Comparison of ENCODE assay signal across 15 cellular contexts in the genomic region with DNA sequence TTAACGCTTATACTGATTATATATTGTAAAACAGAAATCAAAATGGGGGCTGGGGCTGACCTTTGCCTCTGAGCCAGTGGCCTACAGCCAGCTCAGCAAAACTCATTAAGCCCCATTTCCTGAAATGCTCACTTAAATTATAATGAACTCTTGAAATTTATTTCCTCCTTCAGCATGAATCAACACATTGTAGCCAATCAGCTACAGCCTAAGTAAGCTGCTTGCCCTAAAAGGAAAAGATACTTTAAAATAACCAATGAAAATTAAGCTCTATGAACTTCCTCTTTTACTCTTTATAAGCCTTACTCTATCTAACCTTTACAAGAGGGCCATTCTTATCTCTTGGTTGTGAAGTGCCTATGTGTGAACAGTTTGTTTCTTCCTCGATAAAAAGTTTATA. TPM values are rescaled to one million over a fixed set of nuclear protein-coding genes. Genes with fewer than 3 reads are reported as not detected.
A peak's percentile ranks its signal among the peaks of the same experiment; 100 is the strongest.
DNase-seq lines count a peak whose midpoint lies in the region; ATAC-seq, FAIRE-seq and TF ChIP-seq lines count a peak whose summit lies in the region.
"Had no signal": no experiment of that assay in that cellular context is flagged by ENCODE, and none has a peak within 500 bp of the region (broad histone marks: within the 10 kb centered on the region; RNA-seq: fewer than 3 reads in every experiment).

No MANE protein-coding gene starts in this region.

- TF ChIP-seq EP300 in K562 (IDR thresholded peaks at IDR 0.05; ENCODE audit: low read length), result no peak

- H2AFZ ChIP-seq in K562 (ENCODE audit: low read depth, low read length), result peak overlapping the region; percentile 15; the same call in 1 of the 2 replicates
- H2AFZ ChIP-seq: PC-9 had no signal

- H3K4me1 ChIP-seq in K562 (replicated peaks in 1 of 2; ENCODE audit: control insufficient read depth in 2 of 2, insufficient read depth in 2 of 2, low read length in 2 of 2) (no peaks in the 10 kb centered on the region), colonic mucosa (no peaks in the 10 kb centered on the region)

- no TSS peak for BruUV-seq in K562 (replicated peaks; lab: Mats Ljungman, UMichigan)

- H3K9ac ChIP-seq in K562 (ENCODE audit: insufficient read depth in 1 of 2, low read depth in 2 of 2, low read length in 2 of 2), result no peak overlapping the region
- H3K9ac ChIP-seq in colonic mucosa (ENCODE audit: low read depth in 2 of 2, low read length in 2 of 2), result no peak overlapping the region

- no peak overlapping the region for H3K27ac ChIP-seq in K562 (ENCODE audit: extremely low read depth, low read depth, low read length)
- no peak overlapping the region for H3K27ac ChIP-seq in colonic mucosa
- H3K27ac ChIP-seq: PC-9 had no signal

- H3K9me1 ChIP-seq in K562 (ENCODE audit: control insufficient read depth, insufficient read depth, low read length), result no peaks in the 10 kb centered on the region

- H3K4me3 ChIP-seq in K562 (no peak overlapping the region), colonic mucosa (no peak overlapping the region)
- H3K4me3 ChIP-seq: MG63, PC-9 had no signal

- DNase-seq in CD1c-positive myeloid dendritic cell (ENCODE audit: extremely low spot score) (peak; percentile 18), KBM-7 (peak; percentile 35), NOMO-1 treated with DMSO at 0.1 percent for 48 hours (lab: John Stamatoyannopoulos, UW; ENCODE audit: unreplicated experiment) (peak; percentile 57), K562 (ENCODE audit: extremely low read depth in 1 of 4, low spot score in 3 of 4) (no peak), colonic mucosa (no peak)
- DNase-seq: ACHN, C1 segment of cervical spinal cord, DMS79, MG63, NCI-H1417 treated with DMSO at 0.1 percent for 48 hours, NCI-H2081, NCI-H2171 treated with DMSO at 0.1 percent for 48 hours, PC-9 had no signal

- H3K36me3 ChIP-seq in K562 (ENCODE audit: control insufficient read depth, insufficient read depth, low read length) (no peaks in the 10 kb centered on the region), colonic mucosa (no peaks in the 10 kb centered on the region)
- H3K36me3 ChIP-seq: MG63 had no signal

- intact Hi-C loops in K562 (cut with micrococcal nuclease), result no loop called here
- intact Hi-C loops in colonic mucosa (cut with DNase I), result no loop called here

- no peak for TF ChIP-seq POLR2A in K562 (conservative IDR thresholded peaks at IDR 0.05)

- no peak for TF ChIP-seq RAD21 in K562 (CRISPR knock-in tag; conservative IDR thresholded peaks at IDR 0.05 in 1 of 2, IDR thresholded peaks at IDR 0.05 in 1 of 2)

- H3K79me2 ChIP-seq in K562 (ENCODE audit: control insufficient read depth, insufficient read depth, low read length), result no peaks in the 10 kb centered on the region

- WGBS in K562 (ENCODE audit: insufficient coverage, low coverage, missing lambda C conversion rate), result 8% methylated on average over 2 of the region's 2 CpGs

- no peaks in the 10 kb centered on the region for H4K20me1 ChIP-seq in K562 (replicated peaks; ENCODE audit: control insufficient read depth, insufficient read depth, low read length)

- H3K9me3 ChIP-seq in K562 (replicated peaks; ENCODE audit: control insufficient read depth, insufficient read depth, low read depth, low read length), result peaks cover 4% of the 10 kb centered on the region
- no peaks in the 10 kb centered on the region for H3K9me3 ChIP-seq in colonic mucosa

- no peak for FAIRE-seq in K562 (lab: Jason Lieb, UNC)

- no peak overlapping the region for H3K4me2 ChIP-seq in K562 (ENCODE audit: insufficient read depth, low read length)
- H3K4me2 ChIP-seq: PC-9 had no signal

- in situ Hi-C loops in KBM-7 (cut with MboI; ENCODE audit: low pct_unique_long_range_greater_than_20kb, low sequenced_read_pairs) (no loop called here), K562 (cut with MboI) (no loop called here)

- CTCF ChIA-PET in K562 (lab: Yijun Ruan, JAX; ENCODE audit: low intra/inter-chr PET ratio), result no interaction called here

- POLR2A ChIA-PET in K562 (lab: Yijun Ruan, JAX), result interaction anchor here (0.8 kb wide), 1 partner anchor 10 kb away, joined by 3 read pairs; no protein-coding TSS in a partner anchor

- H3K27me3 ChIP-seq in K562 (ENCODE audit: control insufficient read depth in 2 of 2, insufficient read depth in 2 of 2, low read length in 2 of 2), result 0 out of 5 replicates have a peak, but pooled peaks cover 0 to 4% of the 10 kb centered on the region in 2 experiments
- no peaks in the 10 kb centered on the region for H3K27me3 ChIP-seq in colonic mucosa
- H3K27me3 ChIP-seq: MG63 had no signal

- no peak for TF ChIP-seq CTCF in K562 (IDR thresholded peaks at IDR 0.05 in 2 of 3, conservative IDR thresholded peaks at IDR 0.05 in 1 of 3; ENCODE audit: insufficient read depth in 2 of 3, low read depth in 1 of 3, low read length in 3 of 3)
- no peak for TF ChIP-seq CTCF in colonic mucosa (IDR thresholded peaks at IDR 0.05)

- ATAC-seq in K562, result peak; percentile 58; the same call in 2 of the 3 replicates
- ATAC-seq in GM19035 (IDR thresholded peaks at IDR 0.05; ENCODE audit: unreplicated experiment), result no peak
- no peak for ATAC-seq in HG03280 (IDR thresholded peaks at IDR 0.05; ENCODE audit: unreplicated experiment)

TF ChIP-seq in K562, 482 proteins besides CTCF, POLR2A, EP300 and RAD21:
- peak; percentile 8 to 94; a peak in 2 of 4 replicates for TF ChIP-seq SRF (CRISPR knock-in tag; IDR thresholded peaks at IDR 0.05)
- TF ChIP-seq, protein P1, sequence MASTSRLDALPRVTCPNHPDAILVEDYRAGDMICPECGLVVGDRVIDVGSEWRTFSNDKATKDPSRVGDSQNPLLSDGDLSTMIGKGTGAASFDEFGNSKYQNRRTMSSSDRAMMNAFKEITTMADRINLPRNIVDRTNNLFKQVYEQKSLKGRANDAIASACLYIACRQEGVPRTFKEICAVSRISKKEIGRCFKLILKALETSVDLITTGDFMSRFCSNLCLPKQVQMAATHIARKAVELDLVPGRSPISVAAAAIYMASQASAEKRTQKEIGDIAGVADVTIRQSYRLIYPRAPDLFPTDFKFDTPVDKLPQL (IDR thresholded peaks at IDR 0.05; ENCODE audit: extremely low read depth, insufficient read length), result no peak
- no peak for TF ChIP-seq ZNF232 (CRISPR knock-in tag; IDR thresholded peaks at IDR 0.05)
- peak; percentile 38 for TF ChIP-seq ARID1B (IDR thresholded peaks at IDR 0.05)
- TF ChIP-seq TRIM24 (IDR thresholded peaks at IDR 0.05), result peak; percentile 32 to 35; a peak in 1 of 4 replicates
- TF ChIP-seq USF2 (CRISPR knock-in tag; IDR thresholded peaks at IDR 0.05), result no peak
- TF ChIP-seq CBFA2T2 (conservative IDR thresholded peaks at IDR 0.05), result 0 out of 2 replicates have a peak, but pooled peaks have one; percentile 15
- TF ChIP-seq TEAD4 (IDR thresholded peaks at IDR 0.05; ENCODE audit: low read length), result peak; percentile 48; the same call in 1 of the 2 replicates
- TF ChIP-seq TEAD4 (CRISPR knock-in tag; IDR thresholded peaks at IDR 0.05; ENCODE audit: borderline replicate concordance), result no peak
- peak; percentile 21; the same call in 1 of the 2 replicates for TF ChIP-seq CBFA2T3 (IDR thresholded peaks at IDR 0.05)

RNA-seq across cellular contexts. Expression of gene SUB1, which starts 33.5 kb away (rescaled TPM):
- 59.7 and 153 TPM in 2 replicates for total RNA-seq in K562 (2011; cell fraction: chromatin; rRNA removed; ENCODE audit: low replicate concordance)
- total RNA-seq in K562 (2011; cell fraction: nucleolus; rRNA removed), result 54.2 and 54.7 TPM in 2 replicates
- 105 and 163 TPM in 2 replicates for total RNA-seq in K562 (2011; cell fraction: nucleoplasm; rRNA removed)
- total RNA-seq in K562 (2014; rRNA removed) (259 and 336 TPM in 2 replicates), K562 (2014; rRNA removed; fragmentation: Illumina TruSeq; extraction: Trizol) (779 and 938 TPM in 2 replicates), K562 (2015; rRNA removed; fragmentation: Illumina TruSeq; extraction: Trizol) (625 and 700 TPM in 2 replicates), K562 (2021) (494 and 558 TPM in 2 replicates), colonic mucosa (100 to 1,000 TPM; 193 to 227 TPM)
- polyA plus RNA-seq in K562 (2011; rRNA removed) (239 and 479 TPM in 2 replicates), K562 (2014; fragmentation: Illumina TruSeq; extraction: Trizol) (378 and 453 TPM in 2 replicates), K562 (2014; fragmentation: Nextera tagmentation; extraction: Ambion mirVana) (100 to 1,000 TPM; 887 to 932 TPM), K562 (2014; rRNA removed) (738 and 1,031 TPM in 2 replicates)
- polyA plus RNA-seq in K562 (2011; cell fraction: cytosol; rRNA removed), result 15.5 and 92.3 TPM in 2 replicates
- 40.2 and 58.6 TPM in 2 replicates for polyA plus RNA-seq in K562 (2011; cell fraction: nucleus; rRNA removed)
- 355 and 463 TPM in 2 replicates for polyA plus RNA-seq in K562 (2012)
- 108 and 128 TPM in 2 replicates for polyA minus RNA-seq in K562 (2011; rRNA and poly(A)+ RNA removed)
- 25.9 and 60.5 TPM in 2 replicates for polyA minus RNA-seq in K562 (2011; cell fraction: cytosol; rRNA and poly(A)+ RNA removed)
- polyA minus RNA-seq in K562 (2011; cell fraction: nucleus; rRNA and poly(A)+ RNA removed), result 67.4 and 68.0 TPM in 2 replicates

Comparison
In these comparisons a context has a peak if more than half of its experiments do, and no peak if none do; other contexts are left out.
1. DNase-seq: peak in CD1c-positive myeloid dendritic cell (single experiment), KBM-7 (single experiment) and NOMO-1 treated with DMSO at 0.1 percent for 48 hours (single experiment); none in K562 (0 of 4) and colonic mucosa (single experiment).